ENCODE assay signal across 1 cellular context in genomic region chr21:31284797-31285397, GRCh38.
TF ChIP-seq lines count a peak whose summit lies in the region.

No MANE protein-coding gene starts in this region.

TF ChIP-seq in HepG2, 621 proteins besides CTCF, POLR2A, EP300 and RAD21 (continued from another document):
- TF ChIP-seq ZNF672 (CRISPR knock-in tag; IDR thresholded peaks at IDR 0.05), result no peak
- no peak for TF ChIP-seq PHF8 (CRISPR knock-in tag; IDR thresholded peaks at IDR 0.05)
- no peak for TF ChIP-seq LRRFIP1 (CRISPR knock-in tag; conservative IDR thresholded peaks at IDR 0.05)
- no peak for TF ChIP-seq JARID2 (CRISPR knock-in tag; IDR thresholded peaks at IDR 0.05; ENCODE audit: insufficient replicate concordance)
- TF ChIP-seq, protein P1, sequence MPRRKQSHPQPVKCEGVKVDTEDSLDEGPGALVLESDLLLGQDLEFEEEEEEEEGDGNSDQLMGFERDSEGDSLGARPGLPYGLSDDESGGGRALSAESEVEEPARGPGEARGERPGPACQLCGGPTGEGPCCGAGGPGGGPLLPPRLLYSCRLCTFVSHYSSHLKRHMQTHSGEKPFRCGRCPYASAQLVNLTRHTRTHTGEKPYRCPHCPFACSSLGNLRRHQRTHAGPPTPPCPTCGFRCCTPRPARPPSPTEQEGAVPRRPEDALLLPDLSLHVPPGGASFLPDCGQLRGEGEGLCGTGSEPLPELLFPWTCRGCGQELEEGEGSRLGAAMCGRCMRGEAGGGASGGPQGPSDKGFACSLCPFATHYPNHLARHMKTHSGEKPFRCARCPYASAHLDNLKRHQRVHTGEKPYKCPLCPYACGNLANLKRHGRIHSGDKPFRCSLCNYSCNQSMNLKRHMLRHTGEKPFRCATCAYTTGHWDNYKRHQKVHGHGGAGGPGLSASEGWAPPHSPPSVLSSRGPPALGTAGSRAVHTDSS (CRISPR knock-in tag; conservative IDR thresholded peaks at IDR 0.05), result no peak
- TF ChIP-seq, protein P2, sequence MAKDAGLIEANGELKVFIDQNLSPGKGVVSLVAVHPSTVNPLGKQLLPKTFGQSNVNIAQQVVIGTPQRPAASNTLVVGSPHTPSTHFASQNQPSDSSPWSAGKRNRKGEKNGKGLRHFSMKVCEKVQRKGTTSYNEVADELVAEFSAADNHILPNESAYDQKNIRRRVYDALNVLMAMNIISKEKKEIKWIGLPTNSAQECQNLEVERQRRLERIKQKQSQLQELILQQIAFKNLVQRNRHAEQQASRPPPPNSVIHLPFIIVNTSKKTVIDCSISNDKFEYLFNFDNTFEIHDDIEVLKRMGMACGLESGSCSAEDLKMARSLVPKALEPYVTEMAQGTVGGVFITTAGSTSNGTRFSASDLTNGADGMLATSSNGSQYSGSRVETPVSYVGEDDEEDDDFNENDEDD (CRISPR knock-in tag; IDR thresholded peaks at IDR 0.05; ENCODE audit: borderline replicate concordance), result no peak
- TF ChIP-seq ZNF546 (CRISPR knock-in tag; conservative IDR thresholded peaks at IDR 0.05), result no peak
- TF ChIP-seq, protein P3, sequence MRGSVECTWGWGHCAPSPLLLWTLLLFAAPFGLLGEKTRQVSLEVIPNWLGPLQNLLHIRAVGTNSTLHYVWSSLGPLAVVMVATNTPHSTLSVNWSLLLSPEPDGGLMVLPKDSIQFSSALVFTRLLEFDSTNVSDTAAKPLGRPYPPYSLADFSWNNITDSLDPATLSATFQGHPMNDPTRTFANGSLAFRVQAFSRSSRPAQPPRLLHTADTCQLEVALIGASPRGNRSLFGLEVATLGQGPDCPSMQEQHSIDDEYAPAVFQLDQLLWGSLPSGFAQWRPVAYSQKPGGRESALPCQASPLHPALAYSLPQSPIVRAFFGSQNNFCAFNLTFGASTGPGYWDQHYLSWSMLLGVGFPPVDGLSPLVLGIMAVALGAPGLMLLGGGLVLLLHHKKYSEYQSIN (CRISPR knock-in tag; IDR thresholded peaks at IDR 0.05; ENCODE audit: borderline replicate concordance), result no peak
- TF ChIP-seq, protein P4, sequence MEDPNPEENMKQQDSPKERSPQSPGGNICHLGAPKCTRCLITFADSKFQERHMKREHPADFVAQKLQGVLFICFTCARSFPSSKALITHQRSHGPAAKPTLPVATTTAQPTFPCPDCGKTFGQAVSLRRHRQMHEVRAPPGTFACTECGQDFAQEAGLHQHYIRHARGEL (CRISPR knock-in tag; IDR thresholded peaks at IDR 0.05), result no peak
- no peak for TF ChIP-seq PITX1 (CRISPR knock-in tag; IDR thresholded peaks at IDR 0.05)
